14 cellular contexts compared by ENCODE assay signal in the genomic region with DNA sequence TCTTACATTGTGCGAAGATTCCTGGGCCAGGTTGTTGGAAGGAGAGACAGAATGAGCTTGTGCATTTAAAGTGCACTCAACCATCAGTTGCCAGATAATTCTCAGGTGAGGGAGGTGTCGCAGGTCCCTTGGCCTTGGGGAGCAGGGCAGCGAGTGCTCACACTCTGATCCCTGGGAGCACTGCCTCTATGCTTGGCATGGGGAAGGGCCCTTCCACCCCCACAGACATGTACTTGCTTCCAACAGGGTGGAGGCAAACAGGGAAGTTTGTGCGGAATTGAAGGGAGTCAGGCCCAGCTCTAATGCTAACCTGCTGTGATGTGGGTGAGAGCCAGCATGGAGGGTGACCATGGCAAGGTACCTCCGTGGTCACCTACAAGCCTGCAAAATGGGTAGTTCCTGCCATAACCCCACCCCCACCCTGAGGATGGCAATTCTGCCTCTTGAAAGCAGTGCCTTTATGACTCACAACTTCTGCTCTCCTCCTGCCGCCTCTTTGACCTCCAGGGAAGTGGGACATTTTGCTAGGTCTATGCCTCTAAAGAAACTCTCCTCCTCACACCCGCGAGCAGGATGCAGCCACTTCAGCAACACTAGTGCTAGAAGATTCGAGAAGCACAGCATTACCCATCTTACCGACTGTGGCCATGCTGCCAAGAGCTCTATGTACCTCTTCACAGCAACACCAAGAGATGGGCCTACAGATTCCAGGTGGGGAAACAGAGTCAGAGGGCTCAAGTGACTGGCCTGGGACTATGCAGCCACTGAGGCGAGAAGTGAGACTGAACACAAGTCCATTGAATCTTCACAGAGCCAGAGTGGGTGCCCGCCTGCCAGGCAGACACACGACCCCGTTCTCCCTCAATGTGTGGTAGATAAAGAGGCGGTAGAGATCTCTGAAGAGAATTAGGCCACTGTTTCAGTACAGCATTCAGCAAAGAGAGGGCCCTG. TPM values are rescaled to one million over a fixed set of nuclear protein-coding genes. Genes with fewer than 3 reads are reported as not detected.
DNase-seq lines count a peak whose midpoint lies in the region; ATAC-seq and TF ChIP-seq lines count a peak whose summit lies in the region.
"Had no signal": no experiment of that assay in that cellular context is flagged by ENCODE, and none has a peak within 500 bp of the region (broad histone marks: within the 10 kb centered on the region; RNA-seq: fewer than 3 reads in every experiment).

No MANE protein-coding gene starts in this region.

- no peaks in the 10 kb centered on the region for H3K79me2 ChIP-seq in GM23338 (replicated peaks; ENCODE audit: insufficient read depth)

- H3K4me2 ChIP-seq in GM23338: no peak overlapping the region

- no peaks in the 10 kb centered on the region for H3K27me3 ChIP-seq in GM23338 (ENCODE audit: insufficient read depth)
- H3K27me3 ChIP-seq in right atrium auricular region: no peaks in the 10 kb centered on the region
- H3K27me3 ChIP-seq: brain microvascular endothelial cell had no signal

- H3K4me1 Mint-ChIP-seq in GM23338: peaks cover 42% of the 10 kb centered on the region

- H2AFZ ChIP-seq in GM23338: no peak overlapping the region

- no peak for TF ChIP-seq CTCF in GM23338 (conservative IDR thresholded peaks at IDR 0.05; ENCODE audit: low read depth in 2 of 2)
- no peak for TF ChIP-seq CTCF in right atrium auricular region (IDR thresholded peaks at IDR 0.05)

- H3K9me3 Mint-ChIP-seq in GM23338: no peaks in the 10 kb centered on the region; the same call in 2 of the 3 replicates

- H4K20me1 ChIP-seq in GM23338 (replicated peaks; ENCODE audit: insufficient read depth): no peaks in the 10 kb centered on the region

- H3K36me3 ChIP-seq in GM23338 (ENCODE audit: insufficient read depth): no peaks in the 10 kb centered on the region
- H3K36me3 ChIP-seq in right atrium auricular region: no peaks in the 10 kb centered on the region

- H3K4me3 Mint-ChIP-seq in GM23338: no peak overlapping the region

- DNase-seq in A172 (ENCODE audit: low spot score): peak; percentile 35
- DNase-seq in GM23338 (ENCODE audit: low spot score): no peak
- DNase-seq in SIG-M5 treated with dmso at 0.1 percent for 504 hours (lab: John Stamatoyannopoulos, UW; ENCODE audit: unreplicated experiment): peak; percentile 27
- DNase-seq in kidney glomerular epithelial cell (lab: John Stamatoyannopoulos, UW): peak; percentile 38
- DNase-seq in middle frontal gyrus (ENCODE audit: extremely low spot score, low spot score): no peak
- DNase-seq in right atrium auricular region (ENCODE audit: low spot score): no peak
- no peak for DNase-seq in KBM-7
- DNase-seq: activated gamma-delta T cell, brain microvascular endothelial cell, MM.1S, NCI-H2171 treated with DMSO at 0.1 percent for 48 hours, OCI-M1 had no signal

- H3K4me3 ChIP-seq in GM23338 (no peak overlapping the region), right atrium auricular region (no peak overlapping the region)

- 0 out of 2 replicates have a peak, but pooled peaks cover 5% of the 10 kb centered on the region for H3K9me2 ChIP-seq in GM23338 (ENCODE audit: insufficient read depth)

- peak overlapping the region; percentile 16; the same call in 1 of the 2 replicates for H3K27ac Mint-ChIP-seq in GM23338

- H3K36me3 Mint-ChIP-seq in GM23338 (ENCODE audit: low read depth): no peaks in the 10 kb centered on the region

- ATAC-seq in GM23338 (no peak), HG03280 (IDR thresholded peaks at IDR 0.05; ENCODE audit: unreplicated experiment) (no peak)

- in situ Hi-C loops in KBM-7 (cut with MboI; ENCODE audit: low pct_unique_long_range_greater_than_20kb, low sequenced_read_pairs): no loop called here

- no peaks in the 10 kb centered on the region for H3F3A ChIP-seq in GM23338 (replicated peaks; ENCODE audit: low read depth)

- peaks cover 11% of the 10 kb centered on the region for H3K27me3 Mint-ChIP-seq in GM23338 (ENCODE audit: insufficient read depth, low read depth, poor library complexity)

- no peaks in the 10 kb centered on the region for H3K9me3 ChIP-seq in right atrium auricular region

- H3K4me1 ChIP-seq in GM23338 (ENCODE audit: insufficient read depth): peaks cover 6% of the 10 kb centered on the region; the same call in 1 of the 2 replicates
- H3K4me1 ChIP-seq in right atrium auricular region: peaks cover 0 to 60% of the 10 kb centered on the region in 2 donors

- H3K27ac ChIP-seq in GM23338 (ENCODE audit: low read depth): no peak overlapping the region
- H3K27ac ChIP-seq in right atrium auricular region: no peak overlapping the region
- H3K27ac ChIP-seq: brain microvascular endothelial cell, epithelial cell of prostate had no signal

TF ChIP-seq in GM23338, 12 proteins besides CTCF, POLR2A, EP300 and RAD21 (continues in another document):
- TF ChIP-seq, protein P1, sequence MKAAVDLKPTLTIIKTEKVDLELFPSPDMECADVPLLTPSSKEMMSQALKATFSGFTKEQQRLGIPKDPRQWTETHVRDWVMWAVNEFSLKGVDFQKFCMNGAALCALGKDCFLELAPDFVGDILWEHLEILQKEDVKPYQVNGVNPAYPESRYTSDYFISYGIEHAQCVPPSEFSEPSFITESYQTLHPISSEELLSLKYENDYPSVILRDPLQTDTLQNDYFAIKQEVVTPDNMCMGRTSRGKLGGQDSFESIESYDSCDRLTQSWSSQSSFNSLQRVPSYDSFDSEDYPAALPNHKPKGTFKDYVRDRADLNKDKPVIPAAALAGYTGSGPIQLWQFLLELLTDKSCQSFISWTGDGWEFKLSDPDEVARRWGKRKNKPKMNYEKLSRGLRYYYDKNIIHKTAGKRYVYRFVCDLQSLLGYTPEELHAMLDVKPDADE (IDR thresholded peaks at IDR 0.05): no peak
- TF ChIP-seq EZH2 (IDR thresholded peaks at IDR 0.05; ENCODE audit: low read depth, unreplicated experiment) (no peak), ZNF114 (CRISPR knock-in tag; IDR thresholded peaks at IDR 0.05) (no peak), JUNB (IDR thresholded peaks at IDR 0.05; ENCODE audit: unreplicated experiment) (no peak), ZNF331 (CRISPR knock-in tag; IDR thresholded peaks at IDR 0.05; ENCODE audit: low read depth) (no peak), POLR2AphosphoS5 (IDR thresholded peaks at IDR 0.05; ENCODE audit: low read depth) (no peak)
- TF ChIP-seq, protein P2, sequence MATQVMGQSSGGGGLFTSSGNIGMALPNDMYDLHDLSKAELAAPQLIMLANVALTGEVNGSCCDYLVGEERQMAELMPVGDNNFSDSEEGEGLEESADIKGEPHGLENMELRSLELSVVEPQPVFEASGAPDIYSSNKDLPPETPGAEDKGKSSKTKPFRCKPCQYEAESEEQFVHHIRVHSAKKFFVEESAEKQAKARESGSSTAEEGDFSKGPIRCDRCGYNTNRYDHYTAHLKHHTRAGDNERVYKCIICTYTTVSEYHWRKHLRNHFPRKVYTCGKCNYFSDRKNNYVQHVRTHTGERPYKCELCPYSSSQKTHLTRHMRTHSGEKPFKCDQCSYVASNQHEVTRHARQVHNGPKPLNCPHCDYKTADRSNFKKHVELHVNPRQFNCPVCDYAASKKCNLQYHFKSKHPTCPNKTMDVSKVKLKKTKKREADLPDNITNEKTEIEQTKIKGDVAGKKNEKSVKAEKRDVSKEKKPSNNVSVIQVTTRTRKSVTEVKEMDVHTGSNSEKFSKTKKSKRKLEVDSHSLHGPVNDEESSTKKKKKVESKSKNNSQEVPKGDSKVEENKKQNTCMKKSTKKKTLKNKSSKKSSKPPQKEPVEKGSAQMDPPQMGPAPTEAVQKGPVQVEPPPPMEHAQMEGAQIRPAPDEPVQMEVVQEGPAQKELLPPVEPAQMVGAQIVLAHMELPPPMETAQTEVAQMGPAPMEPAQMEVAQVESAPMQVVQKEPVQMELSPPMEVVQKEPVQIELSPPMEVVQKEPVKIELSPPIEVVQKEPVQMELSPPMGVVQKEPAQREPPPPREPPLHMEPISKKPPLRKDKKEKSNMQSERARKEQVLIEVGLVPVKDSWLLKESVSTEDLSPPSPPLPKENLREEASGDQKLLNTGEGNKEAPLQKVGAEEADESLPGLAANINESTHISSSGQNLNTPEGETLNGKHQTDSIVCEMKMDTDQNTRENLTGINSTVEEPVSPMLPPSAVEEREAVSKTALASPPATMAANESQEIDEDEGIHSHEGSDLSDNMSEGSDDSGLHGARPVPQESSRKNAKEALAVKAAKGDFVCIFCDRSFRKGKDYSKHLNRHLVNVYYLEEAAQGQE (IDR thresholded peaks at IDR 0.05; ENCODE audit: unreplicated experiment): no peak

RNA-seq across cellular contexts. Expression of a gene that starts 22.1 kb away (rescaled TPM):
- 52.2 and 53.3 TPM in 2 replicates for total RNA-seq in A172 (2014; rRNA removed; shearing (Covaris generic))
- 16.8 and 22.0 TPM in 2 replicates for total RNA-seq in GM23338 (2014; rRNA removed; shearing (Covaris generic))
- 5.3 and 5.8 TPM in 2 replicates for polyA plus RNA-seq in GM23338 (2016; fragmentation: Nextera tagmentation; extraction: Ambion mirVana)
- 10 to 100 TPM; 23.5 to 27.1 TPM for total RNA-seq in right atrium auricular region

Comparison
In these comparisons a context has a peak if more than half of its experiments do, and no peak if none do; other contexts are left out.
1. DNase-seq: peak in A172 (single experiment), SIG-M5 treated with dmso at 0.1 percent for 504 hours (single experiment) and kidney glomerular epithelial cell (single experiment); none in GM23338 (single experiment), middle frontal gyrus (single experiment), right atrium auricular region (single experiment) and KBM-7 (single experiment).